ENCODE assay signal across 20 cellular contexts in genomic region chr6:155190667-155191066, GRCh38.
DNase-seq lines count a peak whose midpoint lies in the region; ATAC-seq and TF ChIP-seq lines count a peak whose summit lies in the region.
"Had no signal": no experiment of that assay in that cellular context is flagged by ENCODE, and none has a peak within 500 bp of the region (broad histone marks: within the 10 kb centered on the region; RNA-seq: fewer than 3 reads in every experiment).

No MANE protein-coding gene starts in this region.

- no peak for TF ChIP-seq POLR2A in right lobe of liver (IDR thresholded peaks at IDR 0.05)

- CTCF ChIA-PET in activated CD4-positive, alpha-beta T cell treated with anti-CD3 and anti-CD28 coated beads for 36 hours (lab: Charles Lee), result no interaction called here

- 50% methylated on average over 3 of the region's 3 CpGs for WGBS in right lobe of liver (ENCODE audit: insufficient coverage, low coverage, low lambda C conversion rate, missing lambda C conversion rate)

- no peak overlapping the region for H3K4me3 ChIP-seq in tibial artery
- no peak overlapping the region for H3K4me3 ChIP-seq in effector memory CD4-positive, alpha-beta T cell (ENCODE audit: insufficient read depth, low read depth, low read length, poor library complexity, severe bottlenecking)
- H3K4me3 ChIP-seq in right lobe of liver, result no peak overlapping the region
- H3K4me3 ChIP-seq: Peyer's patch, SJSA1 had no signal

- intact Hi-C loops in activated CD4-positive, alpha-beta T cell treated with anti-CD3 and anti-CD28 coated beads, Interleukin-2, amount 10 ng/mL, durations not matched to agents 24 days and 14 days (cut with micrococcal nuclease), result no loop called here
- intact Hi-C loops in activated CD4-positive, alpha-beta T cell treated with anti-CD3 and anti-CD28 coated beads for 36 hours (cut with DNase I, micrococcal nuclease), result no loop called here
- intact Hi-C loops in tibial artery (cut with DNase I; ENCODE audit: low total_unique reads) (no loop called here), right lobe of liver (cut with DNase I) (no loop called here)

- H3K36me3 Mint-ChIP-seq in activated CD4-positive, alpha-beta T cell treated with anti-CD3 and anti-CD28 coated beads, Interleukin-2, amount 10 ng/mL, durations not matched to agents 24 days and 14 days (ENCODE audit: low read depth), result peaks cover 39% of the 10 kb centered on the region
- peaks cover 5% of the 10 kb centered on the region for H3K36me3 Mint-ChIP-seq in activated CD4-positive, alpha-beta T cell treated with anti-CD3 and anti-CD28 coated beads for 36 hours (ENCODE audit: low read depth)
- H3K36me3 Mint-ChIP-seq in brain (peaks cover 15% of the 10 kb centered on the region), neural crest cell (ENCODE audit: low read depth) (peaks cover 12% of the 10 kb centered on the region)
- H3K36me3 Mint-ChIP-seq: CD8-positive, alpha-beta T cell had no signal

- H3K27ac ChIP-seq in tibial artery, result peak overlapping the region; percentile 65 to 72
- H3K27ac ChIP-seq in effector memory CD4-positive, alpha-beta T cell (ENCODE audit: insufficient read depth, low read length, poor library complexity, severe bottlenecking), result no peak overlapping the region
- no peak overlapping the region for H3K27ac ChIP-seq in right lobe of liver
- H3K27ac ChIP-seq: KMS-11, Peyer's patch, SJSA1 had no signal

- no peak for DNase-seq in activated CD4-positive, alpha-beta T cell treated with anti-CD3 and anti-CD28 coated beads, Interleukin-2, amount 10 ng/mL, durations not matched to agents 24 days and 14 days
- no peak for DNase-seq in activated CD4-positive, alpha-beta T cell treated with anti-CD3 and anti-CD28 coated beads for 36 hours
- no peak for DNase-seq in neural crest cell (ENCODE audit: low read depth, low spot score)
- DNase-seq in tibial artery, result no peak
- no peak for DNase-seq in HT-29 (ENCODE audit: low spot score)
- DNase-seq in effector memory CD4-positive, alpha-beta T cell, result no peak
- DNase-seq in right lobe of liver, result no peak
- DNase-seq: BE2C; Calu3; CD8-positive, alpha-beta T cell; DMS53; EL; NCI-H1048; NCI-H1436; NCI-H1930; NCI-H446; Peyer's patch had no signal

- H3K27ac Mint-ChIP-seq in activated CD4-positive, alpha-beta T cell treated with anti-CD3 and anti-CD28 coated beads, Interleukin-2, amount 10 ng/mL, durations not matched to agents 24 days and 14 days, result peak overlapping the region; percentile 41
- H3K27ac Mint-ChIP-seq in activated CD4-positive, alpha-beta T cell treated with anti-CD3 and anti-CD28 coated beads for 36 hours, result no peak overlapping the region
- H3K27ac Mint-ChIP-seq in brain (peak overlapping the region in 4 of 5 experiments; percentile 48 to 96 (median 79)), neural crest cell (ENCODE audit: unreplicated experiment) (peak overlapping the region; percentile 58)
- H3K27ac Mint-ChIP-seq: CD8-positive, alpha-beta T cell had no signal

- POLR2A ChIA-PET in activated CD4-positive, alpha-beta T cell treated with anti-CD3 and anti-CD28 coated beads for 36 hours (lab: Charles Lee), result no interaction called here

- no peak for ATAC-seq in activated CD4-positive, alpha-beta T cell treated with anti-CD3 and anti-CD28 coated beads for 36 hours
- no peak for ATAC-seq in right lobe of liver
- ATAC-seq: CD8-positive, alpha-beta T cell had no signal

- TF ChIP-seq CTCF in brain (conservative IDR thresholded peaks at IDR 0.05) (no peak), neural crest cell (conservative IDR thresholded peaks at IDR 0.05) (no peak), tibial artery (IDR thresholded peaks at IDR 0.05) (no peak), right lobe of liver (IDR thresholded peaks at IDR 0.05) (no peak)

- H3K9me3 Mint-ChIP-seq in activated CD4-positive, alpha-beta T cell treated with anti-CD3 and anti-CD28 coated beads, Interleukin-2, amount 10 ng/mL, durations not matched to agents 24 days and 14 days, result peaks cover 5% of the 10 kb centered on the region
- no peaks in the 10 kb centered on the region for H3K9me3 Mint-ChIP-seq in activated CD4-positive, alpha-beta T cell treated with anti-CD3 and anti-CD28 coated beads for 36 hours (ENCODE audit: low read depth)
- H3K9me3 Mint-ChIP-seq in brain (peaks cover 0 to 4% (median 0%) of the 10 kb centered on the region in 5 experiments), neural crest cell (peaks cover 7% of the 10 kb centered on the region)
- H3K9me3 Mint-ChIP-seq: CD8-positive, alpha-beta T cell had no signal

- no peak overlapping the region for H3K4me3 Mint-ChIP-seq in activated CD4-positive, alpha-beta T cell treated with anti-CD3 and anti-CD28 coated beads, Interleukin-2, amount 10 ng/mL, durations not matched to agents 24 days and 14 days
- no peak overlapping the region for H3K4me3 Mint-ChIP-seq in activated CD4-positive, alpha-beta T cell treated with anti-CD3 and anti-CD28 coated beads for 36 hours
- H3K4me3 Mint-ChIP-seq in brain (no peak overlapping the region), neural crest cell (no peak overlapping the region)
- H3K4me3 Mint-ChIP-seq: CD8-positive, alpha-beta T cell had no signal

- H3K36me3 ChIP-seq in tibial artery (no peaks in the 10 kb centered on the region), right lobe of liver (no peaks in the 10 kb centered on the region)
- H3K36me3 ChIP-seq in effector memory CD4-positive, alpha-beta T cell (ENCODE audit: control insufficient read depth, insufficient read depth, low read length), result no peaks in the 10 kb centered on the region
- H3K36me3 ChIP-seq: BE2C, Peyer's patch had no signal

- H3K27me3 ChIP-seq in tibial artery (no peaks in the 10 kb centered on the region), right lobe of liver (no peaks in the 10 kb centered on the region)
- peaks cover 2% of the 10 kb centered on the region for H3K27me3 ChIP-seq in effector memory CD4-positive, alpha-beta T cell (replicated peaks; ENCODE audit: control insufficient read depth, insufficient read depth, low read length, poor library complexity, severe bottlenecking)
- H3K27me3 ChIP-seq: BE2C, Peyer's patch, SJSA1 had no signal

- H3K4me1 ChIP-seq in tibial artery (peaks cover 0 to 56% (median 39%) of the 10 kb centered on the region in 4 donors), right lobe of liver (no peaks in the 10 kb centered on the region)
- peaks cover 10% of the 10 kb centered on the region for H3K4me1 ChIP-seq in effector memory CD4-positive, alpha-beta T cell (ENCODE audit: control insufficient read depth, insufficient read depth, low read length, poor library complexity, severe bottlenecking)
- H3K4me1 ChIP-seq: BE2C had no signal

- H3K9me3 ChIP-seq in tibial artery (no peaks in the 10 kb centered on the region), right lobe of liver (no peaks in the 10 kb centered on the region)
- no peaks in the 10 kb centered on the region for H3K9me3 ChIP-seq in effector memory CD4-positive, alpha-beta T cell (ENCODE audit: control insufficient read depth, low read length)
- H3K9me3 ChIP-seq: BE2C, Peyer's patch, SJSA1 had no signal

- H3K27me3 Mint-ChIP-seq in activated CD4-positive, alpha-beta T cell treated with anti-CD3 and anti-CD28 coated beads, Interleukin-2, amount 10 ng/mL, durations not matched to agents 24 days and 14 days, result no peaks in the 10 kb centered on the region
- no peaks in the 10 kb centered on the region for H3K27me3 Mint-ChIP-seq in activated CD4-positive, alpha-beta T cell treated with anti-CD3 and anti-CD28 coated beads for 36 hours
- H3K27me3 Mint-ChIP-seq in brain (peaks cover 5% of the 10 kb centered on the region), neural crest cell (ENCODE audit: low read depth) (no peaks in the 10 kb centered on the region)

- H3K4me1 Mint-ChIP-seq in activated CD4-positive, alpha-beta T cell treated with anti-CD3 and anti-CD28 coated beads, Interleukin-2, amount 10 ng/mL, durations not matched to agents 24 days and 14 days, result peaks cover 40% of the 10 kb centered on the region
- H3K4me1 Mint-ChIP-seq in activated CD4-positive, alpha-beta T cell treated with anti-CD3 and anti-CD28 coated beads for 36 hours, result peaks cover 45% of the 10 kb centered on the region
- H3K4me1 Mint-ChIP-seq in brain, result peaks cover 61% of the 10 kb centered on the region
- peaks cover 42% of the 10 kb centered on the region for H3K4me1 Mint-ChIP-seq in neural crest cell

Comparison
In these comparisons a context has a peak if more than half of its experiments do, and no peak if none do; other contexts are left out.
1. H3K27ac ChIP-seq: peak in tibial artery (2 of 2); none in effector memory CD4-positive, alpha-beta T cell (single experiment) and right lobe of liver (0 of 3).